In genomic region chr2:28688784-28689183, GRCh38 we compare ENCODE assay signal across 1 cellular context.
TF ChIP-seq lines count a peak whose summit lies in the region.

No MANE protein-coding gene starts in this region.

TF ChIP-seq in H1, 55 proteins besides CTCF, POLR2A, EP300 and RAD21 (continued from another document):
- TF ChIP-seq CHD7 (IDR thresholded peaks at IDR 0.05; ENCODE audit: insufficient replicate concordance, low read length) (no peak), KDM1A (IDR thresholded peaks at IDR 0.05; ENCODE audit: borderline replicate concordance, low read length) (no peak), FOSL1 (IDR thresholded peaks at IDR 0.05; ENCODE audit: insufficient read depth, low read depth, low read length) (no peak)
